Comparison of ENCODE assay signal across 8 cellular contexts in genomic region chr17:1648582-1649115, GRCh38. TPM values are rescaled to one million over a fixed set of nuclear protein-coding genes. Genes with fewer than 3 reads are reported as not detected.
DNase-seq lines count a peak whose midpoint lies in the region; ATAC-seq lines count a peak whose summit lies in the region.

No MANE protein-coding gene starts in this region.

- peak overlapping the region; percentile 66 for H3K4me3 Mint-ChIP-seq in activated CD8-positive, alpha-beta T cell treated with anti-CD3 and anti-CD28 coated beads, Interleukin-2, amount 10 ng/mL, durations not matched to agents 7 days and 5 days

- H3K4me1 ChIP-seq in mesodermal cell (ENCODE audit: control insufficient read depth, insufficient read depth, low read length, poor library complexity, severe bottlenecking), result peaks cover 62% of the 10 kb centered on the region

- H3K36me3 Mint-ChIP-seq in activated CD8-positive, alpha-beta T cell treated with anti-CD3 and anti-CD28 coated beads, Interleukin-2, amount 10 ng/mL, durations not matched to agents 7 days and 5 days (ENCODE audit: low read depth), result peaks cover 25% of the 10 kb centered on the region

- H3K27ac Mint-ChIP-seq in activated CD8-positive, alpha-beta T cell treated with anti-CD3 and anti-CD28 coated beads, Interleukin-2, amount 10 ng/mL, durations not matched to agents 7 days and 5 days, result peak overlapping the region; percentile 63

- peak overlapping the region; percentile 62 for H3K27ac ChIP-seq in mesodermal cell (ENCODE audit: low read depth, low read length, severe bottlenecking)

- H3K9me3 ChIP-seq in mesodermal cell (ENCODE audit: control insufficient read depth, low read length), result no peaks in the 10 kb centered on the region

- ATAC-seq in GM18867 (IDR thresholded peaks at IDR 0.05; ENCODE audit: unreplicated experiment) (peak; percentile 61), HG03108 (IDR thresholded peaks at IDR 0.05; ENCODE audit: unreplicated experiment) (peak; percentile 45)
- peak; percentile 80 for ATAC-seq in activated CD8-positive, alpha-beta T cell treated with anti-CD3 and anti-CD28 coated beads, Interleukin-2, amount 10 ng/mL, durations not matched to agents 7 days and 5 days

- H3K27me3 Mint-ChIP-seq in activated CD8-positive, alpha-beta T cell treated with anti-CD3 and anti-CD28 coated beads, Interleukin-2, amount 10 ng/mL, durations not matched to agents 7 days and 5 days (ENCODE audit: low read depth), result no peaks in the 10 kb centered on the region

- H3K4me3 ChIP-seq in mesodermal cell (ENCODE audit: extremely low read depth, insufficient read depth, low read length, poor library complexity, severe bottlenecking), result peak overlapping the region; percentile 33

- H3K36me3 ChIP-seq in mesodermal cell (ENCODE audit: control insufficient read depth, insufficient read depth, low read length), result peaks cover 35% of the 10 kb centered on the region

- no peaks in the 10 kb centered on the region for H3K9me3 Mint-ChIP-seq in activated CD8-positive, alpha-beta T cell treated with anti-CD3 and anti-CD28 coated beads, Interleukin-2, amount 10 ng/mL, durations not matched to agents 7 days and 5 days (ENCODE audit: insufficient read depth)

- peaks cover 46% of the 10 kb centered on the region for H3K4me1 Mint-ChIP-seq in activated CD8-positive, alpha-beta T cell treated with anti-CD3 and anti-CD28 coated beads, Interleukin-2, amount 10 ng/mL, durations not matched to agents 7 days and 5 days (ENCODE audit: low read depth)

- DNase-seq in AG08396 (ENCODE audit: low spot score), result peak; percentile 99
- peak; percentile 74 for DNase-seq in NCI-H526 treated with DMSO at 0.1 percent for 48 hours (lab: John Stamatoyannopoulos, UW)
- peak; percentile 95 for DNase-seq in activated CD8-positive, alpha-beta T cell treated with anti-CD3 and anti-CD28 coated beads, Interleukin-2, amount 10 ng/mL, durations not matched to agents 7 days and 5 days
- DNase-seq in effector CD8-positive, alpha-beta T cell (lab: John Stamatoyannopoulos, UW), result peak; percentile 90
- peak; percentile 85 for DNase-seq in stimulated activated CD8-positive, alpha-beta memory T cell treated with anti-CD3 and anti-CD28 coated beads, Interleukin-15, amount 100 ng/mL, for 1 hour (ENCODE audit: low read depth)

- POLR2A ChIA-PET in activated CD8-positive, alpha-beta T cell treated with anti-CD3 and anti-CD28 coated beads, Interleukin-2, amount 10 ng/mL, durations not matched to agents 7 days and 5 days (lab: Charles Lee), result no interaction called here

- CTCF ChIA-PET in activated CD8-positive, alpha-beta T cell treated with anti-CD3 and anti-CD28 coated beads, Interleukin-2, amount 10 ng/mL, durations not matched to agents 7 days and 5 days (lab: Charles Lee), result interaction anchor here (0.6 to 6.8 kb wide), 20 partner anchors 10 to 351 kb away, joined by 3 to 52 read pairs (median 4); partner anchors contain the start of gene PRPF8

- WGBS in mesodermal cell (ENCODE audit: insufficient coverage in 2 of 2), 2 experiments, result 9 to 11% methylated on average over 35 to 44 of the region's 48 CpGs

RNA-seq across cellular contexts. Expression of gene RILP, which starts 1.0 kb away (rescaled TPM):
- total RNA-seq in activated CD8-positive, alpha-beta T cell treated with anti-CD3 and anti-CD28 coated beads, Interleukin-2, amount 10 ng/mL, durations not matched to agents 7 days and 5 days, result 1 to 10 TPM; 6.2 to 6.5 TPM
- polyA plus RNA-seq in mesodermal cell (2013, experiment 1 of 2), result 10.7 TPM
- 7.9 TPM for polyA plus RNA-seq in mesodermal cell (2013, experiment 2 of 2)

RNA-seq across cellular contexts. Expression of gene SCARF1, which starts 3.1 kb away (rescaled TPM):
- total RNA-seq in activated CD8-positive, alpha-beta T cell treated with anti-CD3 and anti-CD28 coated beads, Interleukin-2, amount 10 ng/mL, durations not matched to agents 7 days and 5 days, result 1 to 10 TPM; 4.5 to 5.3 TPM
- polyA plus RNA-seq in mesodermal cell (2013, experiment 1 of 2), result 22.6 TPM
- polyA plus RNA-seq in mesodermal cell (2013, experiment 2 of 2), result 14.6 TPM

RNA-seq across cellular contexts. Expression of gene SLC43A2, which starts 20.0 kb away (rescaled TPM):
- under 1 TPM; 0.55 to 0.68 TPM for total RNA-seq in activated CD8-positive, alpha-beta T cell treated with anti-CD3 and anti-CD28 coated beads, Interleukin-2, amount 10 ng/mL, durations not matched to agents 7 days and 5 days
- 12.5 TPM for polyA plus RNA-seq in mesodermal cell (2013, experiment 1 of 2)
- 11.2 TPM for polyA plus RNA-seq in mesodermal cell (2013, experiment 2 of 2)

RNA-seq across cellular contexts. Expression of gene PRPF8, which starts 36.0 kb away (rescaled TPM):
- total RNA-seq in activated CD8-positive, alpha-beta T cell treated with anti-CD3 and anti-CD28 coated beads, Interleukin-2, amount 10 ng/mL, durations not matched to agents 7 days and 5 days, result 100 to 1,000 TPM; 309 to 321 TPM
- polyA plus RNA-seq in mesodermal cell (2013, experiment 1 of 2), result 225 TPM
- 184 TPM for polyA plus RNA-seq in mesodermal cell (2013, experiment 2 of 2)

Comparison
In these comparisons a context has a peak if more than half of its experiments do, and no peak if none do; other contexts are left out.
1. Peak in every context shown above with its lines: DNase-seq, ATAC-seq, H3K4me3 ChIP-seq and H3K27ac ChIP-seq.